In genomic region chr6:41723178-41723935, GRCh38 we compare ENCODE assay signal across 7 cellular contexts. TPM values are rescaled to one million over a fixed set of nuclear protein-coding genes. Genes with fewer than 3 reads are reported as not detected.
DNase-seq lines count a peak whose midpoint lies in the region; ATAC-seq and TF ChIP-seq lines count a peak whose summit lies in the region.

No MANE protein-coding gene starts in this region.

- peak overlapping the region; percentile 67 for H3K27ac ChIP-seq in caudate nucleus (ENCODE audit: low read depth, low read length)
- peak overlapping the region in 2 of 3 donors; percentile 14 to 35 for H3K27ac ChIP-seq in right lobe of liver
- H3K27ac ChIP-seq in upper lobe of left lung, result peak overlapping the region; percentile 65 to 90 (median 82)

- H3K36me3 ChIP-seq in right lobe of liver (no peaks in the 10 kb centered on the region), upper lobe of left lung (no peaks in the 10 kb centered on the region)

- TF ChIP-seq EP300 in upper lobe of left lung (IDR thresholded peaks at IDR 0.05), result peak in 1 of 4 donors; percentile 26

- 56% methylated on average over 11 of the region's 23 CpGs for WGBS in right lobe of liver (ENCODE audit: insufficient coverage, low coverage, low lambda C conversion rate, missing lambda C conversion rate)
- WGBS in upper lobe of left lung, 2 donors, result 26 to 73% methylated on average over 7 to 22 of the region's 23 CpGs

- H3K4me3 ChIP-seq in right lobe of liver, result no peak overlapping the region
- H3K4me3 ChIP-seq in upper lobe of left lung, result peak overlapping the region in 3 of 4 donors; percentile 1 to 36 (median 2)

- DNase-seq in NCI-H82 (lab: John Stamatoyannopoulos, UW) (peak; percentile 89), caudate nucleus (lab: John Stamatoyannopoulos, UW) (peak in 31 of 61 donors; percentile 18 to 77 (median 44)), right lobe of liver (peak; percentile 74 to 83 (median 75)), upper lobe of left lung (peak; percentile 89 to 96)
- DNase-seq in effector CD8-positive, alpha-beta T cell (lab: John Stamatoyannopoulos, UW), result no peak

- no peak for TF ChIP-seq CTCF in right lobe of liver (IDR thresholded peaks at IDR 0.05)
- TF ChIP-seq CTCF in upper lobe of left lung (IDR thresholded peaks at IDR 0.05), result peak in 3 of 6 experiments; percentile 32 to 37 (median 34)

- no peaks in the 10 kb centered on the region for H3K4me1 ChIP-seq in right lobe of liver
- peaks cover 35 to 63% (median 54%) of the 10 kb centered on the region in 4 donors for H3K4me1 ChIP-seq in upper lobe of left lung

- H3K27me3 ChIP-seq in right lobe of liver, result no peaks in the 10 kb centered on the region
- no peaks in the 10 kb centered on the region for H3K27me3 ChIP-seq in upper lobe of left lung

- TF ChIP-seq POLR2A in right lobe of liver (IDR thresholded peaks at IDR 0.05) (no peak), upper lobe of left lung (IDR thresholded peaks at IDR 0.05) (peak in 1 of 4 donors; percentile 62)

- intact Hi-C loops in right lobe of liver (cut with DNase I), result no loop called here

- ATAC-seq in GM18520 (IDR thresholded peaks at IDR 0.05; ENCODE audit: unreplicated experiment) (peak; percentile 39), HG02870 (IDR thresholded peaks at IDR 0.05; ENCODE audit: unreplicated experiment) (peak; percentile 53), right lobe of liver (peak; percentile 72 to 87 (median 77)), upper lobe of left lung (ENCODE audit: low FRiP score in 2 of 2) (peak; percentile 91)

- no peaks in the 10 kb centered on the region for H3K9me3 ChIP-seq in right lobe of liver
- no peaks in the 10 kb centered on the region for H3K9me3 ChIP-seq in upper lobe of left lung

RNA-seq across cellular contexts. Expression of gene TFEB, which starts 12.1 kb away (rescaled TPM):
- total RNA-seq in right lobe of liver (1 to 10 TPM; 4.5 to 9.2 (median 6.6) TPM), upper lobe of left lung (10 to 100 TPM; 20.2 to 46.0 (median 27.3) TPM)

RNA-seq across cellular contexts. Expression of gene PGC, which starts 23.8 kb away (rescaled TPM):
- under 1 TPM in 1 of 6 experiments, not detected in 5; 0.31 TPM for total RNA-seq in right lobe of liver
- total RNA-seq in upper lobe of left lung, result 1,000 to 10,000 TPM in 2 of 6 donors, 100 to 1,000 TPM in 4; 241 to 4,380 (median 659) TPM

RNA-seq across cellular contexts. Expression of gene FRS3, which starts 56.3 kb away (rescaled TPM):
- 1 to 10 TPM in 5 of 6 experiments, under 1 TPM in 1; 0.68 to 3.0 (median 1.9) TPM for total RNA-seq in right lobe of liver
- 10 to 100 TPM in 1 of 6 donors, 1 to 10 TPM in 5; 4.1 to 26.2 (median 6.8) TPM for total RNA-seq in upper lobe of left lung

RNA-seq across cellular contexts. Expression of gene PRICKLE4, which starts 57.2 kb away (rescaled TPM):
- total RNA-seq in right lobe of liver (1 to 10 TPM in 5 of 6 experiments, not detected in 1; 1.3 to 3.1 (median 2.7) TPM), upper lobe of left lung (100 to 1,000 TPM in 1 of 6 donors, 10 to 100 TPM in 4, 1 to 10 TPM in 1; 9.3 to 133 (median 14.6) TPM)

Comparison
In these comparisons a context has a peak if more than half of its experiments do, and no peak if none do; other contexts are left out.
1. ATAC-seq: peak in every context shown above with its lines; median percentile 91 in upper lobe of left lung; 77 in right lobe of liver; 53 in HG02870; 39 in GM18520.
2. H3K27ac ChIP-seq: peak in every context shown above with its lines; median percentile 82 in upper lobe of left lung; 67 in caudate nucleus; 24 in right lobe of liver.
3. H3K4me3 ChIP-seq: peak in upper lobe of left lung (3 of 4); none in right lobe of liver (0 of 3).
4. RNA of gene PGC, which starts 23.8 kb away (total RNA-seq): 241 to 4,380 TPM in upper lobe of left lung; 0.31 TPM in right lobe of liver; every median in the first group is over 100 times any median in the second.